ENCODE assay signal across 8 cellular contexts in the genomic region with DNA sequence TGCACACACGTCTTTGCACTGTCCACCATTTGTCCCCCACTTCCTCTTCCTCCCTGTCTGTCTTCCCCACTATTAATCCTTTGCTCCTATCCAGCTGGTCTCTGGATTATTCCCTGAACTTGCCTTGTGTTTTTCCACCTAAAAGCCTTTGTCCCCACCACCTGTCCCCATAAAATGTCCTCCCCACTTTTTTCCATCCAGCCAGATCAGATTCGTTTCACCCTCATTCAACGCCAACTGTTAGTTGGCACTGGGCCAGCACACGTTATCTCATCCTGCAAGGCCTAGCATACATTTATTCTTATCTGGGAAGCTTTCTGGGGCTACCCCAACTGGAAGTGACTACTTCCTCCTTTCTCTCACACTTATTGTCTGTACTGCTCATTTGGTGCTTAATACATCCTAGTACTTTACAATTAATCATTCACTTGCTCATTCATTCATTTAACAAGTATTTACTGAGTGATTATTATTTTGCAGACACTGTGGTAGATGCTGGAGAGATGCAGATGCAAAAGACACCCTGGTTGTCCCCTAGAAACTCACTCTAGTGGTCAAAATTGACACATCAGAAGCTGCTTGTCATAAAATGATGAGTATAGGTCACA.
DNase-seq lines count a peak whose midpoint lies in the region; ATAC-seq and TF ChIP-seq lines count a peak whose summit lies in the region.

No MANE protein-coding gene starts in this region.

- H3K27ac Mint-ChIP-seq in activated CD4-positive, alpha-beta T cell treated with anti-CD3 and anti-CD28 coated beads, Interleukin-2, amount 10 ng/mL, durations not matched to agents 24 days and 14 days, result no peak overlapping the region
- H3K27ac Mint-ChIP-seq in activated CD8-positive, alpha-beta T cell treated with anti-CD3 and anti-CD28 coated beads, Interleukin-2, amount 10 ng/mL, durations not matched to agents 7 days and 5 days, result no peak overlapping the region

- H3K4me1 Mint-ChIP-seq in activated CD4-positive, alpha-beta T cell treated with anti-CD3 and anti-CD28 coated beads, Interleukin-2, amount 10 ng/mL, durations not matched to agents 24 days and 14 days, result no peaks in the 10 kb centered on the region
- no peaks in the 10 kb centered on the region for H3K4me1 Mint-ChIP-seq in activated CD8-positive, alpha-beta T cell treated with anti-CD3 and anti-CD28 coated beads, Interleukin-2, amount 10 ng/mL, durations not matched to agents 7 days and 5 days (ENCODE audit: low read depth)

- no peaks in the 10 kb centered on the region for H3K9me3 ChIP-seq in mucosa of descending colon

- intact Hi-C loops in mucosa of descending colon (cut with DNase I, micrococcal nuclease), result no loop called here
- intact Hi-C loops in activated CD4-positive, alpha-beta T cell treated with anti-CD3 and anti-CD28 coated beads, Interleukin-2, amount 10 ng/mL, durations not matched to agents 24 days and 14 days (cut with micrococcal nuclease), result no loop called here

- H3K36me3 ChIP-seq in mucosa of descending colon (ENCODE audit: low read depth), result no peaks in the 10 kb centered on the region

- peak; percentile 44 for ATAC-seq in GM19397 (IDR thresholded peaks at IDR 0.05; ENCODE audit: unreplicated experiment)
- ATAC-seq in HG03442 (IDR thresholded peaks at IDR 0.05; ENCODE audit: unreplicated experiment), result peak; percentile 64
- ATAC-seq in mucosa of descending colon, result peak; percentile 78
- ATAC-seq in GM19328 (IDR thresholded peaks at IDR 0.05; ENCODE audit: unreplicated experiment), result no peak
- no peak for ATAC-seq in activated CD8-positive, alpha-beta T cell treated with anti-CD3 and anti-CD28 coated beads, Interleukin-2, amount 10 ng/mL, durations not matched to agents 7 days and 5 days

- DNase-seq in NCI-H748 treated with DMSO at 0.1 percent for 48 hours (lab: John Stamatoyannopoulos, UW) (peak; percentile 99), mucosa of descending colon (peak in 2 of 3 donors; percentile 38 to 43), foreskin melanocyte (no peak)
- no peak for DNase-seq in activated CD4-positive, alpha-beta T cell treated with anti-CD3 and anti-CD28 coated beads, Interleukin-2, amount 10 ng/mL, durations not matched to agents 24 days and 14 days
- no peak for DNase-seq in activated CD8-positive, alpha-beta T cell treated with anti-CD3 and anti-CD28 coated beads, Interleukin-2, amount 10 ng/mL, durations not matched to agents 7 days and 5 days

- POLR2A ChIA-PET in activated CD8-positive, alpha-beta T cell treated with anti-CD3 and anti-CD28 coated beads, Interleukin-2, amount 10 ng/mL, durations not matched to agents 7 days and 5 days (lab: Charles Lee), result no interaction called here

- CTCF ChIA-PET in activated CD8-positive, alpha-beta T cell treated with anti-CD3 and anti-CD28 coated beads, Interleukin-2, amount 10 ng/mL, durations not matched to agents 7 days and 5 days (lab: Charles Lee), result no interaction called here

- no peaks in the 10 kb centered on the region for H3K4me1 ChIP-seq in mucosa of descending colon (ENCODE audit: low read depth)

- no peak overlapping the region for H3K4me3 ChIP-seq in mucosa of descending colon

- peaks cover 5% of the 10 kb centered on the region for H3K27me3 Mint-ChIP-seq in activated CD4-positive, alpha-beta T cell treated with anti-CD3 and anti-CD28 coated beads, Interleukin-2, amount 10 ng/mL, durations not matched to agents 24 days and 14 days
- H3K27me3 Mint-ChIP-seq in activated CD8-positive, alpha-beta T cell treated with anti-CD3 and anti-CD28 coated beads, Interleukin-2, amount 10 ng/mL, durations not matched to agents 7 days and 5 days (ENCODE audit: low read depth), result peaks cover 26% of the 10 kb centered on the region

- no peak for TF ChIP-seq CTCF in mucosa of descending colon (IDR thresholded peaks at IDR 0.05)

- no peaks in the 10 kb centered on the region for H3K36me3 Mint-ChIP-seq in activated CD4-positive, alpha-beta T cell treated with anti-CD3 and anti-CD28 coated beads, Interleukin-2, amount 10 ng/mL, durations not matched to agents 24 days and 14 days (ENCODE audit: low read depth)
- no peaks in the 10 kb centered on the region for H3K36me3 Mint-ChIP-seq in activated CD8-positive, alpha-beta T cell treated with anti-CD3 and anti-CD28 coated beads, Interleukin-2, amount 10 ng/mL, durations not matched to agents 7 days and 5 days (ENCODE audit: low read depth)

- H3K9me3 Mint-ChIP-seq in activated CD4-positive, alpha-beta T cell treated with anti-CD3 and anti-CD28 coated beads, Interleukin-2, amount 10 ng/mL, durations not matched to agents 24 days and 14 days, result no peaks in the 10 kb centered on the region
- H3K9me3 Mint-ChIP-seq in activated CD8-positive, alpha-beta T cell treated with anti-CD3 and anti-CD28 coated beads, Interleukin-2, amount 10 ng/mL, durations not matched to agents 7 days and 5 days (ENCODE audit: insufficient read depth), result no peaks in the 10 kb centered on the region

- no peak overlapping the region for H3K4me3 Mint-ChIP-seq in activated CD4-positive, alpha-beta T cell treated with anti-CD3 and anti-CD28 coated beads, Interleukin-2, amount 10 ng/mL, durations not matched to agents 24 days and 14 days
- no peak overlapping the region for H3K4me3 Mint-ChIP-seq in activated CD8-positive, alpha-beta T cell treated with anti-CD3 and anti-CD28 coated beads, Interleukin-2, amount 10 ng/mL, durations not matched to agents 7 days and 5 days

Comparison
In these comparisons a context has a peak if more than half of its experiments do, and no peak if none do; other contexts are left out.
1. ATAC-seq: peak in GM19397 (single experiment), HG03442 (single experiment) and mucosa of descending colon (single experiment); none in GM19328 (single experiment) and activated CD8-positive, alpha-beta T cell treated with anti-CD3 and anti-CD28 coated beads, Interleukin-2, amount 10 ng/mL, durations not matched to agents 7 days and 5 days (single experiment).
2. DNase-seq: peak in NCI-H748 treated with DMSO at 0.1 percent for 48 hours (single experiment) and mucosa of descending colon (2 of 3); none in activated CD4-positive, alpha-beta T cell treated with anti-CD3 and anti-CD28 coated beads, Interleukin-2, amount 10 ng/mL, durations not matched to agents 24 days and 14 days (single experiment), activated CD8-positive, alpha-beta T cell treated with anti-CD3 and anti-CD28 coated beads, Interleukin-2, amount 10 ng/mL, durations not matched to agents 7 days and 5 days (single experiment) and foreskin melanocyte (single experiment).